In genomic region chr12:25771062-25771461, GRCh38 we compare ENCODE assay signal across 16 cellular contexts.
DNase-seq lines count a peak whose midpoint lies in the region; ATAC-seq, FAIRE-seq and TF ChIP-seq lines count a peak whose summit lies in the region.
"Had no signal": no experiment of that assay in that cellular context is flagged by ENCODE, and none has a peak within 500 bp of the region (broad histone marks: within the 10 kb centered on the region; RNA-seq: fewer than 3 reads in every experiment).

No MANE protein-coding gene starts in this region.

- no peak for TF ChIP-seq EP300 in ovary (IDR thresholded peaks at IDR 0.05)

- TF ChIP-seq POLR2A in ovary (IDR thresholded peaks at IDR 0.05), result no peak

- H3K4me3 ChIP-seq in ovary (no peak overlapping the region), psoas muscle (no peak overlapping the region)
- H3K4me3 ChIP-seq: cardiac muscle cell, left lung had no signal

- intact Hi-C loops in ovary (cut with DNase I) (no loop called here), psoas muscle (cut with DNase I) (no loop called here)

- H3K36me3 ChIP-seq in ovary (no peaks in the 10 kb centered on the region), psoas muscle (ENCODE audit: insufficient read depth in 1 of 2, low read depth in 1 of 2) (no peaks in the 10 kb centered on the region)
- H3K36me3 ChIP-seq: cardiac muscle cell, left lung had no signal

- no peaks in the 10 kb centered on the region for H3K4me1 ChIP-seq in ovary (ENCODE audit: insufficient read depth)
- no peaks in the 10 kb centered on the region for H3K4me1 ChIP-seq in psoas muscle
- H3K4me1 ChIP-seq: left lung had no signal

- WGBS in ovary, 3 donors, result 27 to 38% (median 30%) methylated on average over 2 of the region's 2 CpGs
- 22 to 42% (median 42%) methylated on average over 2 of the region's 2 CpGs for WGBS in psoas muscle, 3 donors

- DNase-seq in HTR-8/SVneo (ENCODE audit: insufficient read length, low spot score) (peak; percentile 19), SKM-1 (lab: John Stamatoyannopoulos, UW; ENCODE audit: unreplicated experiment) (peak; percentile 26), fibroblast of the conjunctiva (ENCODE audit: low read depth) (peak; percentile 23), ovary (no peak), psoas muscle (no peak)
- DNase-seq: activated effector memory CD4-positive, alpha-beta T cell treated with anti-CD3 and anti-CD28 coated beads, Interleukin-2, amount 50 U/mL, for 16 hours; hippocampal formation; left lung; naive B cell; NCI-H1092; NCI-H226; stimulated activated CD4-positive, alpha-beta T cell treated with anti-CD3 and anti-CD28 coated beads, Interleukin-2, amount 100 ng/mL, for 24 hours had no signal

- ATAC-seq in GM18519 (IDR thresholded peaks at IDR 0.05; ENCODE audit: low FRiP score, unreplicated experiment), result peak; percentile 65
- ATAC-seq in GM19452 (IDR thresholded peaks at IDR 0.05; ENCODE audit: unreplicated experiment), result no peak
- ATAC-seq in HG02623 (IDR thresholded peaks at IDR 0.05; ENCODE audit: unreplicated experiment), result no peak
- ATAC-seq in psoas muscle, result no peak
- ATAC-seq: left lung had no signal

- TF ChIP-seq CTCF in ovary (IDR thresholded peaks at IDR 0.05) (no peak), psoas muscle (IDR thresholded peaks at IDR 0.05) (no peak)

- FAIRE-seq in HTR-8/SVneo (lab: Jason Lieb, UNC), result no peak

- H3K27ac ChIP-seq in ovary (no peak overlapping the region), psoas muscle (no peak overlapping the region)
- H3K27ac ChIP-seq: cardiac muscle cell, left lung had no signal

- H3K9me3 ChIP-seq in ovary (no peaks in the 10 kb centered on the region), psoas muscle (no peaks in the 10 kb centered on the region)
- H3K9me3 ChIP-seq: left lung had no signal

- H3K27me3 ChIP-seq in ovary, result no peaks in the 10 kb centered on the region
- no peaks in the 10 kb centered on the region for H3K27me3 ChIP-seq in psoas muscle (ENCODE audit: insufficient read depth in 3 of 3, low read length in 2 of 3)
- H3K27me3 ChIP-seq: cardiac muscle cell, left lung had no signal

Comparison
In these comparisons a context has a peak if more than half of its experiments do, and no peak if none do; other contexts are left out.
1. DNase-seq: peak in HTR-8/SVneo (single experiment), SKM-1 (single experiment) and fibroblast of the conjunctiva (single experiment); none in ovary (0 of 5) and psoas muscle (0 of 2).